In the genomic region with DNA sequence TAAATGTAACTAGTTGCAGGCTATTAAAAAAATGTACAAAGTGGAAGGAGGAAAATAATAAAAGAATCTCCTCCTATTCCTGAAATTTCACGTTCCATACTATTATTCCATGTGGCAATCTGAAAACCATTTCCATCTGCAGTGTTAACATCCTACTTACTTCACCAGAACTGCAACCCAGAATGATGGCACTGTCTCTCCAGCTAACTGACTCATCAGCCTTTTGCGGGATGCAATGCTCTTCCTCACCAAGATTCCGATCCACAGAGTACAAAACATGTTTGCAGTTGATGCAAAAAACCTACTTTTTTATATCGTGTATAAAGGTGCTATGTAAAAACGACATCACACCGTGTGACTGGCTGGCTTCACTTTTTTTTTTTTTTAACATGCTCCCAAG, we compare ENCODE assay signal across 2 cellular contexts.
TF ChIP-seq lines count a peak whose summit lies in the region.

No MANE protein-coding gene starts in this region.

TF ChIP-seq in SK-N-SH treated with all-trans-retinoic acid at 6 μM for 48 hours, 23 proteins besides CTCF, POLR2A, EP300 and RAD21 (continued from another document):
- TF ChIP-seq, protein P1, sequence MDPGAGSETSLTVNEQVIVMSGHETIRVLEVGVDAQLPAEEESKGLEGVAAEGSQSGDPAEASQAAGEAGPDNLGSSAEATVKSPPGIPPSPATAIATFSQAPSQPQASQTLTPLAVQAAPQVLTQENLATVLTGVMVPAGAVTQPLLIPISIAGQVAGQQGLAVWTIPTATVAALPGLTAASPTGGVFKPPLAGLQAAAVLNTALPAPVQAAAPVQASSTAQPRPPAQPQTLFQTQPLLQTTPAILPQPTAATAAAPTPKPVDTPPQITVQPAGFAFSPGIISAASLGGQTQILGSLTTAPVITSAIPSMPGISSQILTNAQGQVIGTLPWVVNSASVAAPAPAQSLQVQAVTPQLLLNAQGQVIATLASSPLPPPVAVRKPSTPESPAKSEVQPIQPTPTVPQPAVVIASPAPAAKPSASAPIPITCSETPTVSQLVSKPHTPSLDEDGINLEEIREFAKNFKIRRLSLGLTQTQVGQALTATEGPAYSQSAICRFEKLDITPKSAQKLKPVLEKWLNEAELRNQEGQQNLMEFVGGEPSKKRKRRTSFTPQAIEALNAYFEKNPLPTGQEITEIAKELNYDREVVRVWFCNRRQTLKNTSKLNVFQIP (CRISPR knock-in tag; IDR thresholded peaks at IDR 0.05; ENCODE audit: borderline replicate concordance, low read depth): no peak
- TF ChIP-seq, protein P2, sequence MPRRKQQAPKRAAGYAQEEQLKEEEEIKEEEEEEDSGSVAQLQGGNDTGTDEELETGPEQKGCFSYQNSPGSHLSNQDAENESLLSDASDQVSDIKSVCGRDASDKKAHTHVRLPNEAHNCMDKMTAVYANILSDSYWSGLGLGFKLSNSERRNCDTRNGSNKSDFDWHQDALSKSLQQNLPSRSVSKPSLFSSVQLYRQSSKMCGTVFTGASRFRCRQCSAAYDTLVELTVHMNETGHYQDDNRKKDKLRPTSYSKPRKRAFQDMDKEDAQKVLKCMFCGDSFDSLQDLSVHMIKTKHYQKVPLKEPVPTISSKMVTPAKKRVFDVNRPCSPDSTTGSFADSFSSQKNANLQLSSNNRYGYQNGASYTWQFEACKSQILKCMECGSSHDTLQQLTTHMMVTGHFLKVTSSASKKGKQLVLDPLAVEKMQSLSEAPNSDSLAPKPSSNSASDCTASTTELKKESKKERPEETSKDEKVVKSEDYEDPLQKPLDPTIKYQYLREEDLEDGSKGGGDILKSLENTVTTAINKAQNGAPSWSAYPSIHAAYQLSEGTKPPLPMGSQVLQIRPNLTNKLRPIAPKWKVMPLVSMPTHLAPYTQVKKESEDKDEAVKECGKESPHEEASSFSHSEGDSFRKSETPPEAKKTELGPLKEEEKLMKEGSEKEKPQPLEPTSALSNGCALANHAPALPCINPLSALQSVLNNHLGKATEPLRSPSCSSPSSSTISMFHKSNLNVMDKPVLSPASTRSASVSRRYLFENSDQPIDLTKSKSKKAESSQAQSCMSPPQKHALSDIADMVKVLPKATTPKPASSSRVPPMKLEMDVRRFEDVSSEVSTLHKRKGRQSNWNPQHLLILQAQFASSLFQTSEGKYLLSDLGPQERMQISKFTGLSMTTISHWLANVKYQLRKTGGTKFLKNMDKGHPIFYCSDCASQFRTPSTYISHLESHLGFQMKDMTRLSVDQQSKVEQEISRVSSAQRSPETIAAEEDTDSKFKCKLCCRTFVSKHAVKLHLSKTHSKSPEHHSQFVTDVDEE (CRISPR knock-in tag; IDR thresholded peaks at IDR 0.05): no peak
TF ChIP-seq in SK-N-SH treated with all-trans-retinoic acid at 6 μM for 48 hours: peak in this region for 0.

TF ChIP-seq in SK-N-SH, 30 proteins besides CTCF, POLR2A, EP300 and RAD21 (continued from another document):
- TF ChIP-seq REST (IDR thresholded peaks at IDR 0.05; ENCODE audit: low read depth, low read length) (no peak), RXRA (IDR thresholded peaks at IDR 0.05; ENCODE audit: borderline replicate concordance, low read depth) (no peak), SIN3A (IDR thresholded peaks at IDR 0.05; ENCODE audit: borderline replicate concordance, low read depth, low read length) (no peak), RCOR1 (IDR thresholded peaks at IDR 0.05; ENCODE audit: low read length) (no peak), GATA2 (CRISPR knock-in tag; IDR thresholded peaks at IDR 0.05) (no peak), EZH2phosphoT487 (IDR thresholded peaks at IDR 0.05; ENCODE audit: borderline replicate concordance, low read depth) (no peak), GABPA (IDR thresholded peaks at IDR 0.05; ENCODE audit: low read depth) (no peak), RFX5 (IDR thresholded peaks at IDR 0.05; ENCODE audit: low read length) (no peak), FOSL2 (IDR thresholded peaks at IDR 0.05; ENCODE audit: borderline replicate concordance, low read depth) (no peak), JUND (IDR thresholded peaks at IDR 0.05) (no peak)
- TF ChIP-seq, protein P3, sequence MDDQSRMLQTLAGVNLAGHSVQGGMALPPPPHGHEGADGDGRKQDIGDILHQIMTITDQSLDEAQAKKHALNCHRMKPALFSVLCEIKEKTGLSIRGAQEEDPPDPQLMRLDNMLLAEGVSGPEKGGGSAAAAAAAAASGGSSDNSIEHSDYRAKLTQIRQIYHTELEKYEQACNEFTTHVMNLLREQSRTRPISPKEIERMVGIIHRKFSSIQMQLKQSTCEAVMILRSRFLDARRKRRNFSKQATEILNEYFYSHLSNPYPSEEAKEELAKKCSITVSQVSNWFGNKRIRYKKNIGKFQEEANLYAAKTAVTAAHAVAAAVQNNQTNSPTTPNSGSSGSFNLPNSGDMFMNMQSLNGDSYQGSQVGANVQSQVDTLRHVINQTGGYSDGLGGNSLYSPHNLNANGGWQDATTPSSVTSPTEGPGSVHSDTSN (IDR thresholded peaks at IDR 0.05): no peak
- TF ChIP-seq, protein P4, sequence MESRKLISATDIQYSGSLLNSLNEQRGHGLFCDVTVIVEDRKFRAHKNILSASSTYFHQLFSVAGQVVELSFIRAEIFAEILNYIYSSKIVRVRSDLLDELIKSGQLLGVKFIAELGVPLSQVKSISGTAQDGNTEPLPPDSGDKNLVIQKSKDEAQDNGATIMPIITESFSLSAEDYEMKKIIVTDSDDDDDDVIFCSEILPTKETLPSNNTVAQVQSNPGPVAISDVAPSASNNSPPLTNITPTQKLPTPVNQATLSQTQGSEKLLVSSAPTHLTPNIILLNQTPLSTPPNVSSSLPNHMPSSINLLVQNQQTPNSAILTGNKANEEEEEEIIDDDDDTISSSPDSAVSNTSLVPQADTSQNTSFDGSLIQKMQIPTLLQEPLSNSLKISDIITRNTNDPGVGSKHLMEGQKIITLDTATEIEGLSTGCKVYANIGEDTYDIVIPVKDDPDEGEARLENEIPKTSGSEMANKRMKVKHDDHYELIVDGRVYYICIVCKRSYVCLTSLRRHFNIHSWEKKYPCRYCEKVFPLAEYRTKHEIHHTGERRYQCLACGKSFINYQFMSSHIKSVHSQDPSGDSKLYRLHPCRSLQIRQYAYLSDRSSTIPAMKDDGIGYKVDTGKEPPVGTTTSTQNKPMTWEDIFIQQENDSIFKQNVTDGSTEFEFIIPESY (IDR thresholded peaks at IDR 0.05; ENCODE audit: borderline replicate concordance, low read depth): no peak
